ENCODE assay signal across 13 cellular contexts in the genomic region with DNA sequence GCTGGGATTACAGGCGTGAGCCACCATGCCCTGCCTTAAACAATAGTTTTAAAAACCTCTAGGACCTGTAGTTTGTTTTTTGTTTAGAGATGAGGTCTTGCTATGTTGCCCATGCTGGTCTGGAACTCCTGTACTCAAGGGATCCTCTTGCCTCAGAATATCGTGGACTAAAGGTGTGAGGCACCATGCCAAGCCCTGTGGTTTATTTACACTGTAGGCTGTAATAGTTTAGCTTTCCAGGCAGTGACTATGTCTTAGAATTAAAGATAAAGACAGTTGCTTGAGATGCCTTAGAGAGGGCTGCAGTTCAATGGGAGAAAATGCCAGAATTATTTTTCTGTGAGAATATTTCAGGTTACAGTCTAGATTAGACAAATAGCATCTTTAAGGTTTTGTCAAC.
DNase-seq lines count a peak whose midpoint lies in the region; ATAC-seq, FAIRE-seq and TF ChIP-seq lines count a peak whose summit lies in the region.
"Had no signal": no experiment of that assay in that cellular context is flagged by ENCODE, and none has a peak within 500 bp of the region (broad histone marks: within the 10 kb centered on the region; RNA-seq: fewer than 3 reads in every experiment).

No MANE protein-coding gene starts in this region.

- H3K27ac ChIP-seq in DOHH2 (ENCODE audit: low read depth, low read length) (peak overlapping the region; percentile 86), OCI-LY7 (ENCODE audit: low read depth, low read length, poor library complexity, severe bottlenecking) (peak overlapping the region; percentile 18), mammary epithelial cell (ENCODE audit: insufficient read depth, low read depth, low read length) (no peak overlapping the region), psoas muscle (no peak overlapping the region), tibial nerve (no peak overlapping the region)
- H3K27ac ChIP-seq: neural progenitor cell had no signal

- CTCF ChIA-PET in OCI-LY7 (lab: Charles Lee; ENCODE audit: unreplicated experiment), result no interaction called here
- CTCF ChIA-PET in mammary epithelial cell (lab: Charles Lee; ENCODE audit: low non-redundant PET), result interaction anchor here (0.5 kb wide), 1 partner anchor 394 kb away, joined by 5 read pairs; no protein-coding TSS in a partner anchor

- in situ Hi-C loops in mammary epithelial cell (cut with MboI; ENCODE audit: low sequenced_read_pairs in 2 of 2), result no loop called here

- no peak for TF ChIP-seq EP300 in tibial nerve (IDR thresholded peaks at IDR 0.05)

- H3K9me3 ChIP-seq in DOHH2 (ENCODE audit: control insufficient read depth, insufficient read depth, low read length) (no peaks in the 10 kb centered on the region), OCI-LY7 (ENCODE audit: low read length) (no peaks in the 10 kb centered on the region), mammary epithelial cell (replicated peaks; ENCODE audit: insufficient read depth, low read length) (no peaks in the 10 kb centered on the region), psoas muscle (no peaks in the 10 kb centered on the region), tibial nerve (no peaks in the 10 kb centered on the region)

- H3K9me3 Mint-ChIP-seq in naive thymus-derived CD8-positive, alpha-beta T cell, result peaks cover 0 to 6% (median 0%) of the 10 kb centered on the region in 9 donors
- H3K9me3 Mint-ChIP-seq: neural progenitor cell had no signal

- DNase-seq in OCI-LY7 (ENCODE audit: low spot score) (no peak), mammary epithelial cell (peak; percentile 68), urothelium cell line (ENCODE audit: low spot score) (no peak), DMS114 treated with DMSO at 0.1 percent for 48 hours (lab: John Stamatoyannopoulos, UW; ENCODE audit: unreplicated experiment) (no peak), psoas muscle (no peak), tibial nerve (ENCODE audit: low spot score in 2 of 2) (no peak)
- DNase-seq in naive thymus-derived CD8-positive, alpha-beta T cell, result no peak
- DNase-seq: NCI-H1930; stimulated activated naive CD4-positive, alpha-beta T cell treated with Interleukin-2 at 50 U/mL for 16 hours had no signal

- H3K4me2 ChIP-seq in DOHH2 (ENCODE audit: low read length) (no peak overlapping the region), OCI-LY7 (ENCODE audit: low read length) (no peak overlapping the region), mammary epithelial cell (ENCODE audit: insufficient read depth, low read depth, low read length) (no peak overlapping the region)
- H3K4me2 ChIP-seq: neural progenitor cell had no signal

- H3K4me3 ChIP-seq in DOHH2 (ENCODE audit: low read length) (no peak overlapping the region), OCI-LY7 (ENCODE audit: low read depth, low read length, poor library complexity, severe bottlenecking) (no peak overlapping the region), mammary epithelial cell (replicated peaks in 1 of 3; ENCODE audit: insufficient read depth in 1 of 3, low read depth in 2 of 3, low read length in 3 of 3) (no peak overlapping the region), psoas muscle (no peak overlapping the region), tibial nerve (no peak overlapping the region)
- H3K4me3 ChIP-seq: neural progenitor cell had no signal

- H3K79me2 ChIP-seq in DOHH2 (ENCODE audit: control insufficient read depth, low read length) (no peaks in the 10 kb centered on the region), OCI-LY7 (ENCODE audit: insufficient read depth, low read depth, low read length) (no peaks in the 10 kb centered on the region), mammary epithelial cell (ENCODE audit: insufficient read depth, low read length) (no peaks in the 10 kb centered on the region)

- WGBS in mammary epithelial cell (ENCODE audit: low coverage, missing lambda C conversion rate), result 50% methylated on average over 2 of the region's 2 CpGs
- 56 to 74% (median 59%) methylated on average over 2 of the region's 2 CpGs for WGBS in psoas muscle, 3 donors
- 59 to 69% methylated on average over 2 of the region's 2 CpGs for WGBS in tibial nerve, 2 donors

- H3K4me1 Mint-ChIP-seq in naive thymus-derived CD8-positive, alpha-beta T cell, result peaks cover 24 to 75% (median 70%) of the 10 kb centered on the region in 4 donors
- H3K4me1 Mint-ChIP-seq: neural progenitor cell had no signal

- peaks cover 21% of the 10 kb centered on the region for H3F3A ChIP-seq in DOHH2 (ENCODE audit: control insufficient read depth, insufficient read depth)

- TF ChIP-seq POLR2A in tibial nerve (IDR thresholded peaks at IDR 0.05), result no peak

- intact Hi-C loops in OCI-LY7 (cut with micrococcal nuclease; ENCODE audit: unreplicated experiment), result loop anchor here (10.0 kb wide), 1 partner anchor 630 kb away; no protein-coding TSS in a partner anchor
- intact Hi-C loops in mammary epithelial cell (cut with micrococcal nuclease), result loop anchor here (1.0 kb wide), 1 partner anchor 43 kb away; no protein-coding TSS in a partner anchor
- intact Hi-C loops in psoas muscle (cut with DNase I), result loop anchor here (5.0 kb wide), 3 partner anchors 68 to 222 kb away; no protein-coding TSS in a partner anchor

- peaks cover 65% of the 10 kb centered on the region for H3K4me1 ChIP-seq in DOHH2 (ENCODE audit: control insufficient read depth, low read length)
- peaks cover 63% of the 10 kb centered on the region for H3K4me1 ChIP-seq in OCI-LY7 (ENCODE audit: insufficient read depth, low read length, poor library complexity, severe bottlenecking)
- H3K4me1 ChIP-seq in mammary epithelial cell (ENCODE audit: insufficient read depth, low read length), result peaks cover 31% of the 10 kb centered on the region
- peaks cover 23% of the 10 kb centered on the region for H3K4me1 ChIP-seq in psoas muscle
- H3K4me1 ChIP-seq in tibial nerve, result peaks cover 0 to 15% (median 6%) of the 10 kb centered on the region in 4 donors
- H3K4me1 ChIP-seq: neural progenitor cell had no signal

- H4K20me1 ChIP-seq in DOHH2 (ENCODE audit: control insufficient read depth, insufficient read depth, low read depth, low read length), result no peaks in the 10 kb centered on the region
- no peaks in the 10 kb centered on the region for H4K20me1 ChIP-seq in OCI-LY7 (ENCODE audit: insufficient read depth, low read length)
- no peaks in the 10 kb centered on the region for H4K20me1 ChIP-seq in mammary epithelial cell (ENCODE audit: insufficient read depth, low read length)

- peaks cover 0 to 3% (median 0%) of the 10 kb centered on the region in 3 donors for H3K36me3 Mint-ChIP-seq in naive thymus-derived CD8-positive, alpha-beta T cell

- H3K36me3 ChIP-seq in DOHH2 (ENCODE audit: control insufficient read depth, low read length), result no peaks in the 10 kb centered on the region
- no peaks in the 10 kb centered on the region for H3K36me3 ChIP-seq in OCI-LY7 (ENCODE audit: insufficient read depth, low read length)
- no peaks in the 10 kb centered on the region for H3K36me3 ChIP-seq in mammary epithelial cell (ENCODE audit: insufficient read depth, low read length)
- H3K36me3 ChIP-seq in psoas muscle (ENCODE audit: insufficient read depth in 1 of 2, low read depth in 1 of 2), result no peaks in the 10 kb centered on the region
- H3K36me3 ChIP-seq in tibial nerve, result no peaks in the 10 kb centered on the region
- H3K36me3 ChIP-seq: neural progenitor cell had no signal

- TF ChIP-seq CTCF in DOHH2 (IDR thresholded peaks at IDR 0.05; ENCODE audit: low read depth, low read length, poor library complexity, severe bottlenecking) (no peak), OCI-LY7 (conservative IDR thresholded peaks at IDR 0.05; ENCODE audit: low read length) (no peak), mammary epithelial cell (conservative IDR thresholded peaks at IDR 0.05 in 1 of 2, IDR thresholded peaks at IDR 0.05 in 1 of 2; ENCODE audit: extremely low read depth in 1 of 2, insufficient read depth in 1 of 2, low read depth in 1 of 2, low read length in 2 of 2) (no peak), psoas muscle (IDR thresholded peaks at IDR 0.05) (no peak), tibial nerve (IDR thresholded peaks at IDR 0.05) (no peak)

- POLR2A ChIA-PET in OCI-LY7 (lab: Charles Lee), result interaction anchor here (0.5 to 1.7 kb wide), 5 partner anchors 10 to 53 kb away, joined by 4 to 9 read pairs (median 5); no protein-coding TSS in a partner anchor
- POLR2A ChIA-PET in naive thymus-derived CD8-positive, alpha-beta T cell (lab: Charles Lee), result interaction anchor here (0.5 to 1.3 kb wide), 2 partner anchors 29 to 128 kb away, joined by 3 read pairs; no protein-coding TSS in a partner anchor

- peak overlapping the region in 3 of 10 donors; percentile 9 to 42 (median 30) for H3K4me3 Mint-ChIP-seq in naive thymus-derived CD8-positive, alpha-beta T cell
- H3K4me3 Mint-ChIP-seq: neural progenitor cell; T-helper 2 cell treated with Interferon-gamma antibody and Interleukin-4, amounts not matched to agents 5 μg/mL and 100 μg/mL, for 36 hours had no signal

- no peak overlapping the region for H3K9ac ChIP-seq in mammary epithelial cell (ENCODE audit: insufficient read depth, low read length)
- H3K9ac ChIP-seq: neural progenitor cell had no signal

- H3K9me2 ChIP-seq in DOHH2 (replicated peaks; ENCODE audit: control insufficient read depth, low read length) (no peaks in the 10 kb centered on the region), OCI-LY7 (ENCODE audit: insufficient read depth, low read length) (no peaks in the 10 kb centered on the region)

- no peak for FAIRE-seq in urothelium cell line (lab: Jason Lieb, UNC)
- FAIRE-seq: H54 had no signal

- dilution Hi-C loops in mammary epithelial cell (cut with HindIII; ENCODE audit: low sequenced_read_pairs), result loop anchor here (5.0 kb wide), 1 partner anchor 53 kb away; no protein-coding TSS in a partner anchor

- no peaks in the 10 kb centered on the region for H3K27me3 ChIP-seq in DOHH2 (ENCODE audit: control insufficient read depth, low read length)
- no peaks in the 10 kb centered on the region for H3K27me3 ChIP-seq in mammary epithelial cell (ENCODE audit: insufficient read depth, low read length)
- no peaks in the 10 kb centered on the region for H3K27me3 ChIP-seq in psoas muscle (ENCODE audit: insufficient read depth in 3 of 3, low read length in 2 of 3)
- H3K27me3 ChIP-seq in tibial nerve, result no peaks in the 10 kb centered on the region
- H3K27me3 ChIP-seq: neural progenitor cell had no signal

- H3K27me3 Mint-ChIP-seq in naive thymus-derived CD8-positive, alpha-beta T cell, result no peaks in the 10 kb centered on the region

- ATAC-seq in naive thymus-derived CD8-positive, alpha-beta T cell, result no peak
- ATAC-seq in psoas muscle, result no peak

- peak overlapping the region; percentile 39 to 98 (median 86) for H3K27ac Mint-ChIP-seq in naive thymus-derived CD8-positive, alpha-beta T cell
- H3K27ac Mint-ChIP-seq: neural progenitor cell; T-helper 2 cell treated with Interferon-gamma antibody and Interleukin-4, amounts not matched to agents 5 μg/mL and 100 μg/mL, for 36 hours had no signal

- peak overlapping the region; percentile 34; the same call in 1 of the 2 replicates for H2AFZ ChIP-seq in OCI-LY7 (ENCODE audit: low read length)
- H2AFZ ChIP-seq in mammary epithelial cell (ENCODE audit: low read depth, low read length), result peak overlapping the region; percentile 67
- H2AFZ ChIP-seq: neural progenitor cell had no signal

- BruUV-seq in OCI-LY7 (replicated peaks; lab: Mats Ljungman, UMichigan) (no TSS peak), mammary epithelial cell (replicated peaks; lab: Mats Ljungman, UMichigan) (no TSS peak)

Comparison
In these comparisons a context has a peak if more than half of its experiments do, and no peak if none do; other contexts are left out.
1. H3K27ac ChIP-seq: peak in DOHH2 (single experiment) and OCI-LY7 (single experiment); none in mammary epithelial cell (single experiment), psoas muscle (single experiment) and tibial nerve (0 of 4).